8 cellular contexts compared by ENCODE assay signal in genomic region chr4:112938461-112939058, GRCh38.
DNase-seq lines count a peak whose midpoint lies in the region; ATAC-seq and TF ChIP-seq lines count a peak whose summit lies in the region.

No MANE protein-coding gene starts in this region.

- TF ChIP-seq CTCF in fibroblast of mammary gland (conservative IDR thresholded peaks at IDR 0.05; ENCODE audit: control insufficient read depth, insufficient read depth, low read depth, low read length) = peak; percentile 82

- ATAC-seq in HG03354 (IDR thresholded peaks at IDR 0.05; ENCODE audit: poor library complexity, severe bottlenecking, unreplicated experiment) = peak; percentile 66
- ATAC-seq in GM18502 (IDR thresholded peaks at IDR 0.05; ENCODE audit: poor library complexity, unreplicated experiment) = no peak
- ATAC-seq in HG03139 (IDR thresholded peaks at IDR 0.05; ENCODE audit: unreplicated experiment) = no peak

- peak; percentile 48 for DNase-seq in NCI-H2029 treated with DMSO at 0.1 percent for 48 hours (lab: John Stamatoyannopoulos, UW)
- DNase-seq in NCI-H2029 (lab: John Stamatoyannopoulos, UW) = no peak
- DNase-seq in RKO (ENCODE audit: low spot score) = peak; percentile 68
- peak; percentile 69 for DNase-seq in fibroblast of mammary gland (ENCODE audit: low read depth)
- peak; percentile 68 for DNase-seq in putamen (ENCODE audit: low spot score)

- H3K4me3 ChIP-seq in fibroblast of mammary gland (ENCODE audit: control insufficient read depth, low read depth, low read length) = no peak overlapping the region
